8 cellular contexts compared by ENCODE assay signal in genomic region chr5:43514471-43514815, GRCh38. TPM values are rescaled to one million over a fixed set of nuclear protein-coding genes. Genes with fewer than 3 reads are reported as not detected.
DNase-seq lines count a peak whose midpoint lies in the region; ATAC-seq and TF ChIP-seq lines count a peak whose summit lies in the region.

No MANE protein-coding gene starts in this region.

- TSS peak; percentile 93 for BruUV-seq in Panc1 (replicated peaks; lab: Mats Ljungman, UMichigan)

- H3K9me3 Mint-ChIP-seq in CD4-positive, alpha-beta T cell, result no peaks in the 10 kb centered on the region

- H3K4me3 ChIP-seq in Panc1 (ENCODE audit: low read depth in 2 of 2, low read length in 2 of 2), result peak overlapping the region; percentile 96 to 97
- peak overlapping the region; percentile 79 to 80 for H3K4me3 ChIP-seq in muscle layer of colon (ENCODE audit: low read depth in 1 of 2, low read length in 2 of 2)
- peak overlapping the region; percentile 54 to 57 for H3K4me3 ChIP-seq in uterus

- H3K4me3 Mint-ChIP-seq in CD4-positive, alpha-beta T cell, result peak overlapping the region; percentile 92

- peak overlapping the region; percentile 92 for H3K27ac Mint-ChIP-seq in CD4-positive, alpha-beta T cell

- intact Hi-C loops in CD4-positive, alpha-beta T cell (cut with DNase I, micrococcal nuclease), result loop anchor here (2.0 to 10.0 kb wide), 4 partner anchors 32 to 200 kb away; partner anchors contain the start of genes HMGCS1 (in 1 of the 2), NNT (in 1 of the 2), PAIP1 (in 1 of the 2) and TMEM267 (in 1 of the 2)
- intact Hi-C loops in Panc1 (cut with micrococcal nuclease; ENCODE audit: unreplicated experiment) (no loop called here), uterus (cut with DNase I; ENCODE audit: low total_unique reads) (no loop called here)

- H3K36me3 ChIP-seq in Panc1 (ENCODE audit: control insufficient read depth, insufficient read depth, low read length) (no peaks in the 10 kb centered on the region; the same call in 1 of the 2 replicates), muscle layer of colon (ENCODE audit: insufficient read depth, low read length) (no peaks in the 10 kb centered on the region), uterus (no peaks in the 10 kb centered on the region)

- POLR2A ChIA-PET in CD4-positive, alpha-beta T cell (lab: Charles Lee), result interaction anchor here (0.6 to 2.2 kb wide), 14 partner anchors 10 to 522 kb away, joined by 3 to 101 read pairs (median 6); partner anchors contain the start of genes HMGCS1, NNT, TMEM267 and ZNF131
- POLR2A ChIA-PET in Panc1 (lab: Charles Lee), result interaction anchor here (0.5 to 0.6 kb wide), 2 partner anchors 108 to 477 kb away, joined by 3 to 8 read pairs; no protein-coding TSS in a partner anchor

- H3K27me3 Mint-ChIP-seq in CD4-positive, alpha-beta T cell, result no peaks in the 10 kb centered on the region

- peak overlapping the region; percentile 95 for H3K9ac ChIP-seq in muscle layer of colon (ENCODE audit: low read length)

- TF ChIP-seq POLR2A in uterus (IDR thresholded peaks at IDR 0.05), result no peak

- H3K4me1 Mint-ChIP-seq in CD4-positive, alpha-beta T cell (ENCODE audit: low read depth), result peaks cover 29% of the 10 kb centered on the region

- peak in 1 of 10 experiments; percentile 3 for DNase-seq in CD4-positive, alpha-beta T cell
- DNase-seq in Panc1 (ENCODE audit: low read depth, low spot score) (no peak), dermis blood vessel endothelial cell (peak; percentile 63), uterus (no peak), NCI-H2081 treated with DMSO at 0.1 percent for 48 hours (lab: John Stamatoyannopoulos, UW) (no peak)

- no peaks in the 10 kb centered on the region for H3K27me3 ChIP-seq in CD4-positive, alpha-beta T cell (ENCODE audit: control insufficient read depth, insufficient read depth, low read length)
- H3K27me3 ChIP-seq in Panc1 (ENCODE audit: control insufficient read depth, insufficient read depth, low read length) (no peaks in the 10 kb centered on the region), muscle layer of colon (ENCODE audit: control insufficient read depth in 1 of 2, insufficient read depth in 2 of 2, low read length in 2 of 2) (no peaks in the 10 kb centered on the region), uterus (no peaks in the 10 kb centered on the region)

- H3K9me3 ChIP-seq in CD4-positive, alpha-beta T cell (ENCODE audit: control insufficient read depth, low read length), result no peaks in the 10 kb centered on the region
- H3K9me3 ChIP-seq in Panc1 (ENCODE audit: control insufficient read depth, insufficient read depth, low read depth, low read length) (no peaks in the 10 kb centered on the region), muscle layer of colon (ENCODE audit: low read length) (no peaks in the 10 kb centered on the region), uterus (no peaks in the 10 kb centered on the region)

- H3K4me1 ChIP-seq in Panc1 (ENCODE audit: control insufficient read depth, insufficient read depth, low read length) (peaks cover 19% of the 10 kb centered on the region), muscle layer of colon (ENCODE audit: insufficient read depth, low read length) (peaks cover 8% of the 10 kb centered on the region), uterus (peaks cover 0 to 5% of the 10 kb centered on the region in 2 donors)

- H3K27ac ChIP-seq in CD4-positive, alpha-beta T cell (ENCODE audit: low read depth, low read length), result peak overlapping the region; percentile 92
- H3K27ac ChIP-seq in Panc1 (ENCODE audit: low read length) (peak overlapping the region; percentile 83), muscle layer of colon (ENCODE audit: low read depth, low read length) (peak overlapping the region; percentile 97), uterus (peak overlapping the region; percentile 79 to 84)

- TF ChIP-seq CTCF in CD4-positive, alpha-beta T cell (IDR thresholded peaks at IDR 0.05), result no peak
- TF ChIP-seq CTCF in Panc1 (IDR thresholded peaks at IDR 0.05) (no peak), uterus (IDR thresholded peaks at IDR 0.05) (no peak)

- in situ Hi-C loops in Panc1 (cut with HindIII; ENCODE audit: low pct_unique_long_range_greater_than_20kb, low sequenced_read_pairs), result no loop called here

- peaks cover 8% of the 10 kb centered on the region for H3K36me3 Mint-ChIP-seq in CD4-positive, alpha-beta T cell (ENCODE audit: low read depth)

- ATAC-seq in CD4-positive, alpha-beta T cell (ENCODE audit: poor library complexity), result peak; percentile 68
- ATAC-seq in GM18867 (IDR thresholded peaks at IDR 0.05; ENCODE audit: unreplicated experiment), result peak; percentile 33
- ATAC-seq in HG03064 (IDR thresholded peaks at IDR 0.05; ENCODE audit: low read depth, unreplicated experiment), result peak; percentile 29
- peak; percentile 67 for ATAC-seq in Panc1

- CTCF ChIA-PET in CD4-positive, alpha-beta T cell (lab: Charles Lee), result interaction anchor here (3.0 kb wide), 1 partner anchor 30 kb away, joined by 30 read pairs; the partner anchor contains the start of gene TMEM267
- CTCF ChIA-PET in Panc1 (lab: Charles Lee), result interaction anchor here (0.8 kb wide), 1 partner anchor 30 kb away, joined by 3 read pairs; no protein-coding TSS in a partner anchor

RNA-seq across cellular contexts. Expression of gene C5orf34, which starts 0.5 kb away (rescaled TPM):
- 1 to 10 TPM in 1 of 2 experiments, under 1 TPM in 1; 0.88 to 1.2 TPM for total RNA-seq in CD4-positive, alpha-beta T cell
- total RNA-seq in Panc1 (2021; ENCODE audit: unreplicated experiment) (6.3 TPM), dermis blood vessel endothelial cell (2.4 and 4.7 TPM in 2 replicates), uterus (1 to 10 TPM in 3 of 4 donors, under 1 TPM in 1; 0.29 to 7.7 (median 2.3) TPM)
- polyA plus RNA-seq in Panc1 (2012; ENCODE audit: insufficient read length), result 1.5 TPM

RNA-seq across cellular contexts. Expression of gene TMEM267, which starts 30.8 kb away (rescaled TPM):
- 1 to 10 TPM; 7.1 to 9.6 TPM for total RNA-seq in CD4-positive, alpha-beta T cell
- total RNA-seq in Panc1 (2021; ENCODE audit: unreplicated experiment) (22.0 TPM), dermis blood vessel endothelial cell (5.8 and 10.2 TPM in 2 replicates), uterus (10 to 100 TPM in 3 of 4 donors, under 1 TPM in 1; 0.77 to 20.0 (median 16.3) TPM)
- polyA plus RNA-seq in Panc1 (2012; ENCODE audit: insufficient read length), result 9.5 TPM

RNA-seq across cellular contexts. Expression of gene PAIP1, which starts 42.4 kb away (rescaled TPM):
- 10 to 100 TPM; 33.9 to 35.1 TPM for total RNA-seq in CD4-positive, alpha-beta T cell
- total RNA-seq in Panc1 (2021; ENCODE audit: unreplicated experiment), result 127 TPM
- polyA plus RNA-seq in Panc1 (2012; ENCODE audit: insufficient read length), result 58.6 TPM
- total RNA-seq in dermis blood vessel endothelial cell, result 88.2 and 139 TPM in 2 replicates
- 100 to 1,000 TPM in 1 of 4 donors, 10 to 100 TPM in 3; 20.7 to 117 (median 75.8) TPM for total RNA-seq in uterus

Comparison
In these comparisons a context has a peak if more than half of its experiments do, and no peak if none do; other contexts are left out.
1. intact Hi-C loops: an anchor here in CD4-positive, alpha-beta T cell (2.0 to 10.0 kb wide); none called in Panc1 and uterus.